Comparison of ENCODE assay signal across 27 cellular contexts in the genomic region with DNA sequence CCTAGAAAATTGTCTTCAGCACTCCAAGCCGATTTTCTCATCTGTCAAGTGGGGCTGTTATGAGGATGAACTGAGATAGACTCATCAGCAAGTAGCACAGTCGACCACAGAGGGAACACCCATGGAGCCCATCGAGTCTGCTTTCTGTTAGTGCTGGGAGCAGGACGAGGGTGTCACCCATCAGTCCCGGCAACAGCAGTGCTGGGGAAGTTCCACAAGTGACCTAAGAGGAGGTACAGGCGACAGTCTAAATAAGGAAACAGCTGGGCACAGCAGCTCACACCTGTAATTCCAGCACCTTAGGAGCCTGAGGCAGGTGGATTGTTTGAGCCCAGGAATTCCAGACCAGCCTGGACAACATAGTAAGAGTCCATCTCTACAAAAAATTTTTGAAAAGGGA.
"Had no signal": no experiment of that assay in that cellular context is flagged by ENCODE, and none has a peak within 500 bp of the region (broad histone marks: within the 10 kb centered on the region; RNA-seq: fewer than 3 reads in every experiment).

No MANE protein-coding gene starts in this region.

- H3K36me3 ChIP-seq: WERI-Rb-1 had no signal

- DNase-seq: activated CD4-positive, alpha-beta memory T cell treated with anti-CD3 and anti-CD28 coated beads, Interleukin-2, amount 10 ng/mL, durations not matched to agents 7 days and 5 days; activated CD4-positive, alpha-beta T cell treated with anti-CD3 and anti-CD28 coated beads, Interleukin-2, amount 10 ng/mL, durations not matched to agents 7 days and 5 days; activated CD4-positive, CD25-positive, alpha-beta regulatory T cell treated with anti-CD3 and anti-CD28 coated beads, Interleukin-2, amount 50 U/mL, for 72 hours; activated CD8-positive, alpha-beta memory T cell treated with anti-CD3 and anti-CD28 coated beads, Interleukin-2, amount 50 U/mL, for 48 hours; activated effector memory CD4-positive, alpha-beta T cell treated with Interleukin-2 at 50 U/mL for 16 hours; activated naive CD4-positive, alpha-beta T cell treated with anti-CD3 and anti-CD28 coated beads, Interleukin-2, amount 10 ng/mL, durations not matched to agents 7 days and 5 days; activated T-cell treated with anti-CD3 and anti-CD28 coated beads, Interleukin-2, amount 50 U/mL, for 4 hours; amniotic stem cell; caudate nucleus; endodermal cell; foreskin keratinocyte; islet precursor cell; left ventricle myocardium inferior; mesendoderm; mucosa of descending colon; occipital lobe; right cardiac atrium; stimulated activated CD4-positive, alpha-beta T cell treated with anti-CD3 and anti-CD28 coated beads, Interleukin-15, amount 100 ng/mL, for 24 hours; stimulated activated CD4-positive, alpha-beta T cell treated with anti-CD3 and anti-CD28 coated beads, Interleukin-2, amount 100 ng/mL, for 24 hours; stimulated activated naive CD4-positive, alpha-beta T cell; T1000; tibial artery; WERI-Rb-1 had no signal

- H3K4me1 ChIP-seq: foreskin keratinocyte, suprapubic skin, tibial artery had no signal

- H3K27me3 ChIP-seq: esophagus muscularis mucosa, foreskin keratinocyte, suprapubic skin, tibial artery had no signal

- H3K9me3 ChIP-seq: esophagus muscularis mucosa, left ventricle myocardium inferior, mucosa of descending colon, suprapubic skin had no signal

- H3K27me3 Mint-ChIP-seq: activated CD4-positive, alpha-beta memory T cell treated with anti-CD3 and anti-CD28 coated beads, Interleukin-2, amount 10 ng/mL, durations not matched to agents 7 days and 5 days; activated CD4-positive, alpha-beta T cell treated with anti-CD3 and anti-CD28 coated beads, Interleukin-2, amount 10 ng/mL, durations not matched to agents 7 days and 5 days; activated naive CD4-positive, alpha-beta T cell treated with anti-CD3 and anti-CD28 coated beads, Interleukin-2, amount 10 ng/mL, durations not matched to agents 7 days and 5 days had no signal

- H3K27ac ChIP-seq: esophagus muscularis mucosa, foreskin keratinocyte, left ventricle myocardium inferior, suprapubic skin, tibial artery, WERI-Rb-1 had no signal

- H3K4me3 Mint-ChIP-seq: activated CD4-positive, alpha-beta memory T cell treated with anti-CD3 and anti-CD28 coated beads, Interleukin-2, amount 10 ng/mL, durations not matched to agents 7 days and 5 days; activated CD4-positive, alpha-beta T cell treated with anti-CD3 and anti-CD28 coated beads, Interleukin-2, amount 10 ng/mL, durations not matched to agents 7 days and 5 days; activated naive CD4-positive, alpha-beta T cell treated with anti-CD3 and anti-CD28 coated beads, Interleukin-2, amount 10 ng/mL, durations not matched to agents 7 days and 5 days; activated T-cell treated with anti-CD3 and anti-CD28 coated beads, Interleukin-2, amount 50 U/mL, for 4 hours; endodermal cell; T-helper 1 cell treated with Interleukin-12 subunit alpha and Interleukin-12 subunit beta and Interleukin-4 antibody, amounts not matched to agents 30 μg/mL and 1 μg/mL, for 36 hours had no signal

- H3K36me3 Mint-ChIP-seq: activated naive CD4-positive, alpha-beta T cell treated with anti-CD3 and anti-CD28 coated beads, Interleukin-2, amount 10 ng/mL, durations not matched to agents 7 days and 5 days had no signal

- ATAC-seq: activated T-cell treated with anti-CD3 and anti-CD28 coated beads, Interleukin-2, amount 50 U/mL, for 4 hours; foreskin keratinocyte; mucosa of descending colon; right cardiac atrium had no signal

- H3K27ac Mint-ChIP-seq: activated CD4-positive, alpha-beta memory T cell treated with anti-CD3 and anti-CD28 coated beads, Interleukin-2, amount 10 ng/mL, durations not matched to agents 7 days and 5 days; activated CD4-positive, alpha-beta T cell treated with anti-CD3 and anti-CD28 coated beads, Interleukin-2, amount 10 ng/mL, durations not matched to agents 7 days and 5 days; activated naive CD4-positive, alpha-beta T cell treated with anti-CD3 and anti-CD28 coated beads, Interleukin-2, amount 10 ng/mL, durations not matched to agents 7 days and 5 days; endodermal cell; T-helper 1 cell treated with Interleukin-12 subunit alpha and Interleukin-12 subunit beta and Interleukin-4 antibody, amounts not matched to agents 30 μg/mL and 1 μg/mL, for 36 hours had no signal

- H3K9me3 Mint-ChIP-seq: activated CD4-positive, alpha-beta memory T cell treated with anti-CD3 and anti-CD28 coated beads, Interleukin-2, amount 10 ng/mL, durations not matched to agents 7 days and 5 days; activated CD4-positive, alpha-beta T cell treated with anti-CD3 and anti-CD28 coated beads, Interleukin-2, amount 10 ng/mL, durations not matched to agents 7 days and 5 days; activated naive CD4-positive, alpha-beta T cell treated with anti-CD3 and anti-CD28 coated beads, Interleukin-2, amount 10 ng/mL, durations not matched to agents 7 days and 5 days; activated T-cell treated with anti-CD3 and anti-CD28 coated beads, Interleukin-2, amount 50 U/mL, for 4 hours; endodermal cell; T-helper 1 cell treated with Interleukin-12 subunit alpha and Interleukin-12 subunit beta and Interleukin-4 antibody, amounts not matched to agents 30 μg/mL and 1 μg/mL, for 36 hours had no signal

- H3K4me3 ChIP-seq: esophagus muscularis mucosa, left ventricle myocardium inferior, lung, mucosa of descending colon, suprapubic skin, tibial artery had no signal
